In genomic region chr6:5143625-5144311, GRCh38 we compare ENCODE assay signal across 8 cellular contexts. TPM values are rescaled to one million over a fixed set of nuclear protein-coding genes. Genes with fewer than 3 reads are reported as not detected.
DNase-seq lines count a peak whose midpoint lies in the region; ATAC-seq and TF ChIP-seq lines count a peak whose summit lies in the region.

No MANE protein-coding gene starts in this region.

- peaks cover 6% of the 10 kb centered on the region for H3K4me1 Mint-ChIP-seq in T-helper 17 cell

- no peak overlapping the region for H3K4me3 ChIP-seq in BJ (ENCODE audit: low read depth, low read length)
- no peak overlapping the region for H3K4me3 ChIP-seq in right atrium auricular region
- H3K4me3 ChIP-seq in sigmoid colon, result no peak overlapping the region

- H3K9me3 ChIP-seq in T-helper 17 cell (ENCODE audit: control insufficient read depth, low read length, poor library complexity, severe bottlenecking), result no peaks in the 10 kb centered on the region
- H3K9me3 ChIP-seq in right atrium auricular region, result no peaks in the 10 kb centered on the region
- no peaks in the 10 kb centered on the region for H3K9me3 ChIP-seq in sigmoid colon

- no peaks in the 10 kb centered on the region for H3K27me3 ChIP-seq in BJ (ENCODE audit: control insufficient read depth, insufficient read depth, low read length)
- no peaks in the 10 kb centered on the region for H3K27me3 ChIP-seq in right atrium auricular region
- no peaks in the 10 kb centered on the region for H3K27me3 ChIP-seq in sigmoid colon

- no peaks in the 10 kb centered on the region for H3K36me3 ChIP-seq in BJ (ENCODE audit: control insufficient read depth, insufficient read depth, low read length)
- no peaks in the 10 kb centered on the region for H3K36me3 ChIP-seq in right atrium auricular region
- H3K36me3 ChIP-seq in sigmoid colon, result no peaks in the 10 kb centered on the region

- H3K4me1 ChIP-seq in right atrium auricular region (no peaks in the 10 kb centered on the region), sigmoid colon (peaks cover 0 to 8% (median 3%) of the 10 kb centered on the region in 4 donors)

- no peak for TF ChIP-seq POLR2A in sigmoid colon (IDR thresholded peaks at IDR 0.05)

- DNase-seq in BJ (ENCODE audit: low read depth) (no peak), NCI-H187 treated with DMSO at 0.1 percent for 48 hours (lab: John Stamatoyannopoulos, UW) (peak; percentile 43), T-helper 17 cell (peak; percentile 61 to 79 (median 69)), amniotic epithelial cell (ENCODE audit: low read depth) (peak; percentile 64), right atrium auricular region (ENCODE audit: low spot score) (peak; percentile 90), sigmoid colon (peak; percentile 91)

- no peak for TF ChIP-seq EP300 in sigmoid colon (IDR thresholded peaks at IDR 0.05)

- peak overlapping the region; percentile 14 for H3K27ac Mint-ChIP-seq in T-helper 17 cell

- TF ChIP-seq CTCF in BJ (IDR thresholded peaks at IDR 0.05; ENCODE audit: insufficient read depth, low read depth, low read length) (peak; percentile 91), right atrium auricular region (IDR thresholded peaks at IDR 0.05) (peak; percentile 88 to 94), sigmoid colon (IDR thresholded peaks at IDR 0.05) (peak; percentile 66 to 88 (median 75))

- peak; percentile 49 for ATAC-seq in GM21619 (IDR thresholded peaks at IDR 0.05; ENCODE audit: unreplicated experiment)
- ATAC-seq in T-helper 17 cell, result peak; percentile 74
- no peak for ATAC-seq in GM19452 (IDR thresholded peaks at IDR 0.05; ENCODE audit: unreplicated experiment)

- intact Hi-C loops in sigmoid colon (cut with DNase I), result loop anchor here (1.0 to 5.0 kb wide), 3 partner anchors 64 to 1404 kb away; partner anchors contain the start of genes FARS2 and LYRM4

- H3K36me3 Mint-ChIP-seq in T-helper 17 cell (ENCODE audit: low read depth), result no peaks in the 10 kb centered on the region

- H3K27ac ChIP-seq in right atrium auricular region (no peak overlapping the region), sigmoid colon (no peak overlapping the region)

- POLR2A ChIA-PET in BJ (lab: Charles Lee), result no interaction called here

- H3K27me3 Mint-ChIP-seq in T-helper 17 cell, result no peaks in the 10 kb centered on the region

- CTCF ChIA-PET in BJ (lab: Yijun Ruan, JAX), result interaction anchor here (0.5 to 2.8 kb wide), 69 partner anchors 8 to 1563 kb away, joined by 3 to 23 read pairs (median 4); partner anchors contain the start of genes FARS2 and LYRM4

- 39 to 45% methylated on average over 9 of the region's 9 CpGs for WGBS in sigmoid colon, 2 donors

- H3K4me3 Mint-ChIP-seq in T-helper 17 cell, result no peak overlapping the region

RNA-seq across cellular contexts. Expression of gene PPP1R3G, which starts 58.6 kb away (rescaled TPM):
- polyA plus RNA-seq in BJ (2011; rRNA removed) (0.39 and 0.50 TPM in 2 replicates), sigmoid colon (under 1 TPM; under 0.01 to 0.63 (median 0.23) TPM)
- 0.21 and 0.28 TPM in 2 replicates for polyA minus RNA-seq in BJ (2011; rRNA and poly(A)+ RNA removed)
- total RNA-seq in T-helper 17 cell (not detected), right atrium auricular region (10 to 100 TPM in 1 of 2 donors, 1 to 10 TPM in 1; 8.8 to 16.4 TPM), sigmoid colon (1 to 10 TPM; 1.8 to 3.0 (median 2.2) TPM)
